ENCODE assay signal across 9 cellular contexts in genomic region chrX:154321624-154322023, GRCh38. TPM values are rescaled to one million over a fixed set of nuclear protein-coding genes. Genes with fewer than 3 reads are reported as not detected.
A peak's percentile ranks its signal among the peaks of the same experiment; 100 is the strongest.
DNase-seq lines count a peak whose midpoint lies in the region; ATAC-seq, FAIRE-seq and TF ChIP-seq lines count a peak whose summit lies in the region.
"Had no signal": no experiment of that assay in that cellular context is flagged by ENCODE, and none has a peak within 500 bp of the region (broad histone marks: within the 10 kb centered on the region; RNA-seq: fewer than 3 reads in every experiment).

No MANE protein-coding gene starts in this region.

- peak; percentile 86 for FAIRE-seq in GM18507 (lab: Jason Lieb, UNC)

- no peak overlapping the region for H2AFZ ChIP-seq in SK-N-SH (ENCODE audit: low read depth)

- POLR2A ChIA-PET in CD4-positive, alpha-beta T cell (lab: Charles Lee): no interaction called here
- POLR2A ChIA-PET in SK-N-SH (lab: Yijun Ruan, JAX): no interaction called here

- no peaks in the 10 kb centered on the region for H4K20me1 ChIP-seq in SK-N-SH (ENCODE audit: insufficient read depth)

- no peak overlapping the region for H3K9ac ChIP-seq in SK-N-SH

- H3K27me3 Mint-ChIP-seq in CD4-positive, alpha-beta T cell: no peaks in the 10 kb centered on the region
- H3K27me3 Mint-ChIP-seq: central memory CD8-positive, alpha-beta T cell had no signal

- 0 out of 2 replicates have a peak, but pooled peaks have one; percentile 12 for TF ChIP-seq RAD21 in SK-N-SH (IDR thresholded peaks at IDR 0.05; ENCODE audit: low read length)

- H3K4me3 ChIP-seq in SK-N-SH (ENCODE audit: low read depth in 2 of 2, low read length in 1 of 2) (no peak overlapping the region), coronary artery (no peak overlapping the region)

- H3K79me2 ChIP-seq in SK-N-SH (ENCODE audit: insufficient read depth): no peaks in the 10 kb centered on the region

- H3K4me2 ChIP-seq in SK-N-SH: no peak overlapping the region

- H3K4me1 ChIP-seq in SK-N-SH (ENCODE audit: control insufficient read depth in 1 of 2, insufficient read depth in 2 of 2, low read depth in 1 of 2, low read length in 1 of 2): no peaks in the 10 kb centered on the region

- intact Hi-C loops in CD4-positive, alpha-beta T cell (cut with DNase I, micrococcal nuclease): loop anchor here in 1 of 2 experiments (2.0 kb wide), 1 partner anchor 51 kb away; no protein-coding TSS in a partner anchor
- intact Hi-C loops in left cardiac atrium (cut with DNase I): no loop called here

- DNase-seq in CD4-positive, alpha-beta T cell: no peak
- DNase-seq in GM18507 (ENCODE audit: extremely low spot score, insufficient read length, low read depth) (no peak), SK-N-SH (no peak), left cardiac atrium (peak; percentile 17), coronary artery (ENCODE audit: low spot score) (no peak), HUDEP-2 (lab: John Stamatoyannopoulos, UW; ENCODE audit: unreplicated experiment in 76 of 76) (no peak), NCI-H1930 (lab: John Stamatoyannopoulos, UW) (no peak)

- no peak overlapping the region for H3K27ac Mint-ChIP-seq in CD4-positive, alpha-beta T cell

- no peaks in the 10 kb centered on the region for H3K36me3 Mint-ChIP-seq in CD4-positive, alpha-beta T cell (ENCODE audit: low read depth)

- no peak overlapping the region for H3K27ac ChIP-seq in CD4-positive, alpha-beta T cell (ENCODE audit: low read depth, low read length)
- H3K27ac ChIP-seq in SK-N-SH (ENCODE audit: low read depth in 2 of 2, low read length in 1 of 2): no peak overlapping the region
- no peak overlapping the region for H3K27ac ChIP-seq in coronary artery

- no peaks in the 10 kb centered on the region for H3K9me3 Mint-ChIP-seq in CD4-positive, alpha-beta T cell
- H3K9me3 Mint-ChIP-seq: central memory CD8-positive, alpha-beta T cell had no signal

- H3F3A ChIP-seq in SK-N-SH (replicated peaks; ENCODE audit: insufficient read depth): no peaks in the 10 kb centered on the region

- WGBS in SK-N-SH (ENCODE audit: low lambda C conversion rate): 32% methylated on average over 9 of the region's 9 CpGs

- peaks cover 36% of the 10 kb centered on the region for H3K4me1 Mint-ChIP-seq in CD4-positive, alpha-beta T cell (ENCODE audit: low read depth)

- no peak for TF ChIP-seq CTCF in CD4-positive, alpha-beta T cell (IDR thresholded peaks at IDR 0.05)
- TF ChIP-seq CTCF in SK-N-SH (IDR thresholded peaks at IDR 0.05) (no peak), coronary artery (IDR thresholded peaks at IDR 0.05) (no peak)

- no peak for TF ChIP-seq EP300 in SK-N-SH (IDR thresholded peaks at IDR 0.05; ENCODE audit: borderline replicate concordance in 1 of 2, low read depth in 1 of 2, low read length in 1 of 2)

- no peaks in the 10 kb centered on the region for H3K27me3 ChIP-seq in CD4-positive, alpha-beta T cell (ENCODE audit: control insufficient read depth, insufficient read depth, low read length)
- H3K27me3 ChIP-seq in SK-N-SH (ENCODE audit: insufficient read depth): peaks cover 73% of the 10 kb centered on the region

- CTCF ChIA-PET in CD4-positive, alpha-beta T cell (lab: Charles Lee): no interaction called here
- CTCF ChIA-PET in SK-N-SH (lab: Yijun Ruan, JAX): interaction anchor here (1.3 kb wide), 1 partner anchor 9 kb away, joined by 3 read pairs; no protein-coding TSS in a partner anchor

- no peaks in the 10 kb centered on the region for H3K9me2 ChIP-seq in SK-N-SH

- peak overlapping the region; percentile 4 for H3K4me3 Mint-ChIP-seq in CD4-positive, alpha-beta T cell
- H3K4me3 Mint-ChIP-seq: central memory CD8-positive, alpha-beta T cell had no signal

- H3K9me3 ChIP-seq in CD4-positive, alpha-beta T cell (ENCODE audit: control insufficient read depth, low read length): no peaks in the 10 kb centered on the region
- no peaks in the 10 kb centered on the region for H3K9me3 ChIP-seq in SK-N-SH

- no peak for ATAC-seq in CD4-positive, alpha-beta T cell (ENCODE audit: poor library complexity)
- ATAC-seq in left cardiac atrium (peak; percentile 28 to 36), GM21717 (IDR thresholded peaks at IDR 0.05; ENCODE audit: unreplicated experiment) (no peak)

- H3K36me3 ChIP-seq in SK-N-SH (replicated peaks in 1 of 2; ENCODE audit: control insufficient read depth in 1 of 2, insufficient read depth in 2 of 2, low read length in 1 of 2): no peaks in the 10 kb centered on the region

TF ChIP-seq in SK-N-SH, 30 proteins besides CTCF, POLR2A, EP300 and RAD21:
- TF ChIP-seq IRF3 (IDR thresholded peaks at IDR 0.05; ENCODE audit: low read depth, low read length) (no peak), TEAD4 (IDR thresholded peaks at IDR 0.05; ENCODE audit: borderline replicate concordance, insufficient read depth) (no peak), MXI1 (IDR thresholded peaks at IDR 0.05; ENCODE audit: low read depth, low read length) (no peak), RCOR1 (IDR thresholded peaks at IDR 0.05; ENCODE audit: low read length) (no peak), MEF2A (IDR thresholded peaks at IDR 0.05; ENCODE audit: borderline replicate concordance, low read depth) (no peak), GABPA (IDR thresholded peaks at IDR 0.05; ENCODE audit: low read depth) (no peak), SMC3 (IDR thresholded peaks at IDR 0.05; ENCODE audit: low read depth, low read length) (no peak), NRF1 (IDR thresholded peaks at IDR 0.05; ENCODE audit: low read depth, low read length) (no peak), RXRA (IDR thresholded peaks at IDR 0.05; ENCODE audit: borderline replicate concordance, low read depth) (no peak), JUND (IDR thresholded peaks at IDR 0.05) (no peak), GATA2 (CRISPR knock-in tag; IDR thresholded peaks at IDR 0.05) (no peak), USF2 (IDR thresholded peaks at IDR 0.05; ENCODE audit: borderline replicate concordance, low read depth, low read length) (no peak), FOXM1 (IDR thresholded peaks at IDR 0.05; ENCODE audit: low read depth) (no peak), EZH2phosphoT487 (IDR thresholded peaks at IDR 0.05; ENCODE audit: borderline replicate concordance, low read depth) (no peak)

RNA-seq across cellular contexts. Expression of gene TKTL1, which starts 26.0 kb away (rescaled TPM):
- total RNA-seq in CD4-positive, alpha-beta T cell: 1 to 10 TPM; 1.7 to 2.3 TPM
- 0.02 TPM in 1 of 2 replicates, not detected in the other for polyA plus RNA-seq in SK-N-SH (2012; rRNA removed)
- 0.01 TPM in 1 of 2 replicates, not detected in the other for polyA plus RNA-seq in SK-N-SH (2012; cell fraction: cytosol; rRNA removed)
- polyA plus RNA-seq in SK-N-SH (2012; cell fraction: nucleus; rRNA removed): not detected in 2 replicates
- 1 to 10 TPM; 4.1 to 7.0 TPM for total RNA-seq in left cardiac atrium

RNA-seq across cellular contexts. Expression of gene TEX28, which starts 26.7 kb away (rescaled TPM):
- total RNA-seq in CD4-positive, alpha-beta T cell: not detected
- not detected in 2 replicates for polyA plus RNA-seq in SK-N-SH (2012; rRNA removed)
- polyA plus RNA-seq in SK-N-SH (2012; cell fraction: cytosol; rRNA removed): not detected in 2 replicates
- not detected in 2 replicates for polyA plus RNA-seq in SK-N-SH (2012; cell fraction: nucleus; rRNA removed)
- total RNA-seq in left cardiac atrium: not detected

RNA-seq across cellular contexts. Expression of gene FLNA, which starts 52.8 kb away (rescaled TPM):
- 1,000 to 10,000 TPM; 1,012 to 1,022 TPM for total RNA-seq in CD4-positive, alpha-beta T cell
- polyA plus RNA-seq in SK-N-SH (2012; rRNA removed): 364 and 550 TPM in 2 replicates
- polyA plus RNA-seq in SK-N-SH (2012; cell fraction: cytosol; rRNA removed): 152 and 241 TPM in 2 replicates
- 1,312 and 1,452 TPM in 2 replicates for polyA plus RNA-seq in SK-N-SH (2012; cell fraction: nucleus; rRNA removed)
- total RNA-seq in left cardiac atrium: 100 to 1,000 TPM; 406 to 476 TPM

RNA-seq across cellular contexts. Expression of gene EMD, which starts 57.5 kb away (rescaled TPM):
- total RNA-seq in CD4-positive, alpha-beta T cell: 100 to 1,000 TPM; 164 to 178 TPM
- polyA plus RNA-seq in SK-N-SH (2012; rRNA removed): 40.4 and 68.0 TPM in 2 replicates
- polyA plus RNA-seq in SK-N-SH (2012; cell fraction: cytosol; rRNA removed): 53.2 and 69.8 TPM in 2 replicates
- polyA plus RNA-seq in SK-N-SH (2012; cell fraction: nucleus; rRNA removed): 82.3 and 105 TPM in 2 replicates
- total RNA-seq in left cardiac atrium: 10 to 100 TPM; 54.5 to 70.9 TPM

Comparison
In these comparisons a context has a peak if more than half of its experiments do, and no peak if none do; other contexts are left out.
1. ATAC-seq: peak in left cardiac atrium (2 of 2); none in CD4-positive, alpha-beta T cell (single experiment) and GM21717 (single experiment).